ENCODE assay signal across 8 cellular contexts in genomic region chr5:151651997-151652645, GRCh38. TPM values are rescaled to one million over a fixed set of nuclear protein-coding genes. Genes with fewer than 3 reads are reported as not detected.
DNase-seq lines count a peak whose midpoint lies in the region; ATAC-seq lines count a peak whose summit lies in the region.

No MANE protein-coding gene starts in this region.

- peaks cover 6 to 35% of the 10 kb centered on the region in 2 donors for H3K27me3 Mint-ChIP-seq in CD8-positive, alpha-beta memory T cell

- DNase-seq in CD8-positive, alpha-beta memory T cell: peak; percentile 32 to 68 (median 40)
- DNase-seq in NCI-H526 treated with DMSO at 0.1 percent for 48 hours (lab: John Stamatoyannopoulos, UW): peak; percentile 30
- peak; percentile 68 for DNase-seq in activated CD4-positive, alpha-beta T cell treated with anti-CD3 and anti-CD28 coated beads, Interleukin-2, amount 50 U/mL, for 1 hour
- peak; percentile 55 to 80 for DNase-seq in dermis microvascular lymphatic vessel endothelial cell (ENCODE audit: low read depth in 2 of 2)
- peak; percentile 92 for DNase-seq in medulla oblongata (ENCODE audit: extremely low spot score)
- peak; percentile 41 to 49 for DNase-seq in stimulated activated CD8-positive, alpha-beta memory T cell treated with anti-CD3 and anti-CD28 coated beads, Interleukin-15, amount 100 ng/mL, for 48 hours (ENCODE audit: low read depth in 2 of 2)

- H3K27ac ChIP-seq in CD8-positive, alpha-beta memory T cell (ENCODE audit: low read depth, low read length): no peak overlapping the region

- H3K36me3 ChIP-seq in CD8-positive, alpha-beta memory T cell (ENCODE audit: insufficient read depth, low read length): no peaks in the 10 kb centered on the region

- no peaks in the 10 kb centered on the region for H3K27me3 ChIP-seq in CD8-positive, alpha-beta memory T cell (ENCODE audit: insufficient read depth, low read length, poor library complexity, severe bottlenecking)

- no peak overlapping the region for H3K4me3 ChIP-seq in CD8-positive, alpha-beta memory T cell (ENCODE audit: low read length)

- POLR2A ChIA-PET in CD8-positive, alpha-beta memory T cell (lab: Charles Lee): interaction anchor here (1.2 kb wide), 1 partner anchor 205 kb away, joined by 5 read pairs; the partner anchor contains the start of gene SLC36A1

- peak overlapping the region in 1 of 7 donors; percentile 9 for H3K4me3 Mint-ChIP-seq in CD8-positive, alpha-beta memory T cell

- CTCF ChIA-PET in CD8-positive, alpha-beta memory T cell (lab: Charles Lee): interaction anchor here (0.6 to 6.0 kb wide), 22 partner anchors 9 to 210 kb away, joined by 3 to 51 read pairs (median 4); partner anchors contain the start of gene SLC36A1

- no peaks in the 10 kb centered on the region for H3K4me1 ChIP-seq in CD8-positive, alpha-beta memory T cell (ENCODE audit: insufficient read depth, low read length)

- H3K36me3 Mint-ChIP-seq in CD8-positive, alpha-beta memory T cell: no peaks in the 10 kb centered on the region

- H3K9me3 ChIP-seq in CD8-positive, alpha-beta memory T cell (ENCODE audit: low read length): no peaks in the 10 kb centered on the region

- peak; percentile 98 for ATAC-seq in GM19372 (IDR thresholded peaks at IDR 0.05; ENCODE audit: low read depth, unreplicated experiment)
- peak; percentile 91 for ATAC-seq in HG03439 (IDR thresholded peaks at IDR 0.05; ENCODE audit: unreplicated experiment)

- H3K9me3 Mint-ChIP-seq in CD8-positive, alpha-beta memory T cell: no peaks in the 10 kb centered on the region

- H3K4me1 Mint-ChIP-seq in CD8-positive, alpha-beta memory T cell: peaks cover 0 to 1% (median 0%) of the 10 kb centered on the region in 3 donors

- H3K27ac Mint-ChIP-seq in CD8-positive, alpha-beta memory T cell: no peak overlapping the region

RNA-seq across cellular contexts. Expression of gene SPARC, which starts 34.6 kb away (rescaled TPM):
- under 1 TPM; 0.22 to 0.31 TPM for total RNA-seq in CD8-positive, alpha-beta memory T cell
- polyA plus RNA-seq in CD8-positive, alpha-beta memory T cell: not detected
- total RNA-seq in dermis microvascular lymphatic vessel endothelial cell: 509 and 525 TPM in 2 replicates

Comparison
In these comparisons a context has a peak if more than half of its experiments do, and no peak if none do; other contexts are left out.
1. DNase-seq: peak in every context shown above with its lines; median percentile 92 in medulla oblongata; 68 in activated CD4-positive, alpha-beta T cell treated with anti-CD3 and anti-CD28 coated beads, Interleukin-2, amount 50 U/mL, for 1 hour; 68 in dermis microvascular lymphatic vessel endothelial cell; 45 in stimulated activated CD8-positive, alpha-beta memory T cell treated with anti-CD3 and anti-CD28 coated beads, Interleukin-15, amount 100 ng/mL, for 48 hours; 40 in CD8-positive, alpha-beta memory T cell; 30 in NCI-H526 treated with DMSO at 0.1 percent for 48 hours.
2. RNA of gene SPARC, which starts 34.6 kb away (total RNA-seq): 509 to 525 TPM in dermis microvascular lymphatic vessel endothelial cell; 0.22 to 0.31 TPM in CD8-positive, alpha-beta memory T cell; every median in the first group is over 100 times any median in the second.